In genomic region chr14:57854571-57854970, GRCh38 we compare ENCODE assay signal across 39 cellular contexts. TPM values are rescaled to one million over a fixed set of nuclear protein-coding genes. Genes with fewer than 3 reads are reported as not detected.
"Had no signal": no experiment of that assay in that cellular context is flagged by ENCODE, and none has a peak within 500 bp of the region (broad histone marks: within the 10 kb centered on the region; RNA-seq: fewer than 3 reads in every experiment).

No MANE protein-coding gene starts in this region.

- H3K36me3 ChIP-seq: adrenal gland, brain microvascular endothelial cell, breast epithelium had no signal

- H3K9me3 Mint-ChIP-seq: activated B cell treated with CpG ODN at 0.5 μM for 24 hours; activated CD4-positive, alpha-beta memory T cell treated with anti-CD3 and anti-CD28 coated beads for 36 hours; activated CD4-positive, alpha-beta T cell treated with anti-CD3 and anti-CD28 coated beads, Interleukin-2, amount 10 ng/mL, durations not matched to agents 24 days and 14 days; activated naive CD4-positive, alpha-beta T cell treated with anti-CD3 and anti-CD28 coated beads for 36 hours; activated T-cell treated with anti-CD3 and anti-CD28 coated beads, Interleukin-2, amount 50 U/mL, for 4 hours; activated T-helper 1 cell treated with anti-CD3 and anti-CD28 coated beads, Interleukin-12 subunit alpha, Interleukin-12 subunit beta, Interleukin-2, Interleukin-4 antibody, amounts not matched to agents 30 ng/mL and 10 ng/mL and 1 ng/mL, durations not matched to agents 14 hours and 24 hours and 36 hours; activated T-helper 17 cell treated with anti-CD3 and anti-CD28 coated beads, Interleukin-2, amount 50 U/mL, for 72 hours; T-helper 2 cell treated with Interferon-gamma antibody and Interleukin-4, amounts not matched to agents 5 μg/mL and 100 μg/mL, for 36 hours had no signal

- H3K27me3 Mint-ChIP-seq: activated CD4-positive, alpha-beta memory T cell treated with anti-CD3 and anti-CD28 coated beads for 36 hours; activated CD4-positive, alpha-beta T cell treated with anti-CD3 and anti-CD28 coated beads, Interleukin-2, amount 10 ng/mL, durations not matched to agents 24 days and 14 days; activated T-helper 17 cell treated with anti-CD3 and anti-CD28 coated beads, Interleukin-2, amount 50 U/mL, for 72 hours had no signal

- H3K36me3 Mint-ChIP-seq: activated CD4-positive, alpha-beta memory T cell treated with anti-CD3 and anti-CD28 coated beads for 36 hours; activated naive CD4-positive, alpha-beta T cell treated with anti-CD3 and anti-CD28 coated beads, Interleukin-2, amount 50 U/mL, for 72 hours; activated naive CD8-positive, alpha-beta T cell treated with anti-CD3 and anti-CD28 coated beads for 36 hours had no signal

- H3K4me1 ChIP-seq: adrenal gland, body of pancreas, breast epithelium had no signal

- H3K9me3 ChIP-seq: adrenal gland, body of pancreas, breast epithelium had no signal

- H3K27me3 ChIP-seq: adrenal gland, body of pancreas, brain microvascular endothelial cell, breast epithelium had no signal

- H3K4me1 Mint-ChIP-seq: activated B cell treated with CpG ODN at 0.5 μM for 24 hours; activated CD4-positive, alpha-beta T cell treated with anti-CD3 and anti-CD28 coated beads, Interleukin-2, amount 10 ng/mL, durations not matched to agents 24 days and 14 days; activated naive CD8-positive, alpha-beta T cell treated with anti-CD3 and anti-CD28 coated beads for 36 hours; activated T-helper 17 cell treated with anti-CD3 and anti-CD28 coated beads, Interleukin-2, amount 50 U/mL, for 72 hours had no signal

- FAIRE-seq: astrocyte, TTC549 had no signal

- H3K4me3 Mint-ChIP-seq: activated B cell treated with CpG ODN at 0.5 μM for 24 hours; activated CD4-positive, alpha-beta memory T cell treated with anti-CD3 and anti-CD28 coated beads for 36 hours; activated CD4-positive, alpha-beta T cell treated with anti-CD3 and anti-CD28 coated beads, Interleukin-2, amount 10 ng/mL, durations not matched to agents 24 days and 14 days; activated CD8-positive, alpha-beta T cell treated with anti-CD3 and anti-CD28 coated beads for 36 hours; activated naive CD4-positive, alpha-beta T cell treated with anti-CD3 and anti-CD28 coated beads for 36 hours; activated naive CD8-positive, alpha-beta T cell treated with anti-CD3 and anti-CD28 coated beads for 36 hours; activated T-cell treated with anti-CD3 and anti-CD28 coated beads, Interleukin-2, amount 50 U/mL, for 4 hours; activated T-cell treated with anti-CD3 and anti-CD28 coated beads, Interleukin-2, amount 50 U/mL, for 72 hours; activated T-helper 1 cell treated with anti-CD3 and anti-CD28 coated beads, Interleukin-12 subunit alpha, Interleukin-12 subunit beta, Interleukin-2, Interleukin-4 antibody, amounts not matched to agents 30 ng/mL and 10 ng/mL and 1 ng/mL, durations not matched to agents 14 hours and 24 hours and 36 hours; activated T-helper 17 cell treated with anti-CD3 and anti-CD28 coated beads, Interleukin-2, amount 50 U/mL, for 72 hours; T-helper 1 cell treated with Interleukin-12 subunit alpha and Interleukin-12 subunit beta and Interleukin-4 antibody, amounts not matched to agents 30 μg/mL and 1 μg/mL, for 36 hours; T-helper 2 cell treated with Interferon-gamma antibody and Interleukin-4, amounts not matched to agents 5 μg/mL and 100 μg/mL, for 36 hours had no signal

- DNase-seq: activated B cell treated with CpG ODN at 0.5 μM for 24 hours; activated CD4-positive, alpha-beta memory T cell treated with anti-CD3 and anti-CD28 coated beads for 36 hours; activated CD4-positive, alpha-beta T cell treated with anti-CD3 and anti-CD28 coated beads for 4 hours; activated CD4-positive, alpha-beta T cell treated with anti-CD3 and anti-CD28 coated beads, Interleukin-2, amount 10 ng/mL, durations not matched to agents 24 days and 14 days; activated CD4-positive, alpha-beta T cell treated with anti-CD3 and anti-CD28 coated beads, Interleukin-2, amount 50 U/mL, for 1 hour; activated CD4-positive, alpha-beta T cell treated with anti-CD3 and anti-CD28 coated beads, Interleukin-2, amount 50 U/mL, for 4 hours; activated CD4-positive, CD25-positive, alpha-beta regulatory T cell treated with anti-CD3 and anti-CD28 coated beads, Interleukin-2, amount 50 U/mL, for 72 hours; activated CD8-positive, alpha-beta memory T cell treated with anti-CD3 and anti-CD28 coated beads, Interleukin-2, amount 50 U/mL, for 4 hours; activated CD8-positive, alpha-beta T cell treated with anti-CD3 and anti-CD28 coated beads for 36 hours; activated effector memory CD4-positive, alpha-beta T cell treated with anti-CD3 and anti-CD28 coated beads, Interleukin-2, amount 50 U/mL, for 16 hours; activated gamma-delta T cell treated with Interleukin-2 at 50 U/mL for 16 hours; activated naive CD4-positive, alpha-beta T cell; activated naive CD4-positive, alpha-beta T cell treated with anti-CD3 and anti-CD28 coated beads for 36 hours; activated naive CD4-positive, alpha-beta T cell treated with anti-CD3 and anti-CD28 coated beads, Interleukin-2, amount 50 U/mL, for 16 hours; activated naive CD8-positive, alpha-beta T cell treated with anti-CD3 and anti-CD28 coated beads for 36 hours; activated T-cell treated with anti-CD3 and anti-CD28 coated beads for 4 hours; activated T-cell treated with anti-CD3 and anti-CD28 coated beads, Interleukin-2, amount 50 U/mL, for 1 hour; activated T-cell treated with anti-CD3 and anti-CD28 coated beads, Interleukin-2, amount 50 U/mL, for 4 hours; activated T-cell treated with anti-CD3 and anti-CD28 coated beads, Interleukin-2, amount 50 U/mL, for 72 hours; adrenal gland; amniotic stem cell; aorta; body of pancreas; brain microvascular endothelial cell; central memory CD4-positive, alpha-beta T cell; T-helper 1 cell; T-helper 2 cell; T-helper 9 cell had no signal

- H3K27ac ChIP-seq: adrenal gland, body of pancreas, brain microvascular endothelial cell, breast epithelium, VCaP had no signal

- H3K4me3 ChIP-seq: adrenal gland, body of pancreas, breast epithelium had no signal

- H3K27ac Mint-ChIP-seq: activated B cell treated with CpG ODN at 0.5 μM for 24 hours; activated CD4-positive, alpha-beta memory T cell treated with anti-CD3 and anti-CD28 coated beads for 36 hours; activated CD4-positive, alpha-beta T cell treated with anti-CD3 and anti-CD28 coated beads, Interleukin-2, amount 10 ng/mL, durations not matched to agents 24 days and 14 days; activated CD8-positive, alpha-beta T cell treated with anti-CD3 and anti-CD28 coated beads for 36 hours; activated naive CD4-positive, alpha-beta T cell treated with anti-CD3 and anti-CD28 coated beads for 36 hours; activated naive CD4-positive, alpha-beta T cell treated with anti-CD3 and anti-CD28 coated beads, Interleukin-2, amount 50 U/mL, for 72 hours; activated naive CD8-positive, alpha-beta T cell treated with anti-CD3 and anti-CD28 coated beads for 36 hours; activated T-cell treated with anti-CD3 and anti-CD28 coated beads, Interleukin-2, amount 50 U/mL, for 72 hours; activated T-helper 1 cell treated with anti-CD3 and anti-CD28 coated beads, Interleukin-12 subunit alpha, Interleukin-12 subunit beta, Interleukin-2, Interleukin-4 antibody, amounts not matched to agents 30 ng/mL and 10 ng/mL and 1 ng/mL, durations not matched to agents 14 hours and 24 hours and 36 hours; activated T-helper 17 cell treated with anti-CD3 and anti-CD28 coated beads, Interleukin-2, amount 50 U/mL, for 72 hours; T-helper 1 cell treated with Interleukin-12 subunit alpha and Interleukin-12 subunit beta and Interleukin-4 antibody, amounts not matched to agents 30 μg/mL and 1 μg/mL, for 36 hours; T-helper 2 cell treated with Interferon-gamma antibody and Interleukin-4, amounts not matched to agents 5 μg/mL and 100 μg/mL, for 36 hours had no signal

RNA-seq across cellular contexts. Expression of gene SLC35F4, which starts 11.3 kb away (rescaled TPM):
- total RNA-seq: activated B cell treated with CpG ODN at 0.5 μM for 24 hours; activated CD4-positive, alpha-beta memory T cell treated with anti-CD3 and anti-CD28 coated beads for 36 hours; activated CD4-positive, alpha-beta T cell treated with anti-CD3 and anti-CD28 coated beads, Interleukin-2, amount 10 ng/mL, durations not matched to agents 24 days and 14 days; activated CD8-positive, alpha-beta memory T cell treated with anti-CD3 and anti-CD28 coated beads for 36 hours; activated CD8-positive, alpha-beta T cell treated with anti-CD3 and anti-CD28 coated beads for 36 hours; activated naive CD4-positive, alpha-beta T cell treated with anti-CD3 and anti-CD28 coated beads for 36 hours; activated naive CD4-positive, alpha-beta T cell treated with anti-CD3 and anti-CD28 coated beads, Interleukin-2, amount 50 U/mL, for 72 hours; activated naive CD8-positive, alpha-beta T cell treated with anti-CD3 and anti-CD28 coated beads for 36 hours; activated T-cell treated with anti-CD3 and anti-CD28 coated beads, Interleukin-2, amount 50 U/mL, for 4 hours; activated T-cell treated with anti-CD3 and anti-CD28 coated beads, Interleukin-2, amount 50 U/mL, for 72 hours; activated T-helper 1 cell treated with anti-CD3 and anti-CD28 coated beads, Interleukin-12 subunit alpha, Interleukin-12 subunit beta, Interleukin-2, Interleukin-4 antibody, amounts not matched to agents 30 ng/mL and 10 ng/mL and 1 ng/mL, durations not matched to agents 14 hours and 24 hours and 36 hours; activated T-helper 17 cell treated with anti-CD3 and anti-CD28 coated beads, Interleukin-2, amount 50 U/mL, for 72 hours; adrenal gland; aorta; astrocyte; body of pancreas; breast epithelium; cardiac septum had no signal
- polyA plus RNA-seq: adrenal gland, aorta had no signal
